In genomic region chr17:68462381-68463210, GRCh38 we compare ENCODE assay signal across 8 cellular contexts. TPM values are rescaled to one million over a fixed set of nuclear protein-coding genes. Genes with fewer than 3 reads are reported as not detected.
DNase-seq lines count a peak whose midpoint lies in the region; ATAC-seq and TF ChIP-seq lines count a peak whose summit lies in the region.

No MANE protein-coding gene starts in this region.

- WGBS in prostate gland: 42% methylated on average over 15 of the region's 15 CpGs

- H3K4me1 ChIP-seq in SJSA1 (replicated peaks): peaks cover 6% of the 10 kb centered on the region
- no peaks in the 10 kb centered on the region for H3K4me1 ChIP-seq in prostate gland (replicated peaks)

- H3K27ac Mint-ChIP-seq in activated naive CD4-positive, alpha-beta T cell treated with anti-CD3 and anti-CD28 coated beads for 36 hours: peak overlapping the region; percentile 27

- TF ChIP-seq POLR2A in prostate gland (IDR thresholded peaks at IDR 0.05): peak; percentile 19

- H3K27me3 ChIP-seq in SJSA1 (replicated peaks) (peaks cover 21% of the 10 kb centered on the region), prostate gland (replicated peaks; ENCODE audit: insufficient read depth) (no peaks in the 10 kb centered on the region)

- DNase-seq in ELF-1 (ENCODE audit: low read depth, low spot score) (peak; percentile 82), H4 (ENCODE audit: low spot score) (peak; percentile 86), NAMALWA (ENCODE audit: low spot score) (peak; percentile 92), SJSA1 (ENCODE audit: low read depth in 1 of 2, low spot score in 2 of 2) (peak; percentile 73 to 74), glomerular visceral epithelial cell (ENCODE audit: extremely low spot score) (peak; percentile 88), prostate gland (ENCODE audit: low spot score) (peak; percentile 69)
- peak; percentile 84 for DNase-seq in activated naive CD4-positive, alpha-beta T cell treated with anti-CD3 and anti-CD28 coated beads for 36 hours

- no peak overlapping the region for H3K4me3 Mint-ChIP-seq in activated naive CD4-positive, alpha-beta T cell treated with anti-CD3 and anti-CD28 coated beads for 36 hours

- ATAC-seq in GM18520 (IDR thresholded peaks at IDR 0.05; ENCODE audit: unreplicated experiment): no peak

- H3K27ac ChIP-seq in SJSA1: no peak overlapping the region
- no peak overlapping the region for H3K27ac ChIP-seq in prostate gland

- no peaks in the 10 kb centered on the region for H3K36me3 ChIP-seq in SJSA1
- no peaks in the 10 kb centered on the region for H3K36me3 ChIP-seq in prostate gland

- H3K27me3 Mint-ChIP-seq in activated naive CD4-positive, alpha-beta T cell treated with anti-CD3 and anti-CD28 coated beads for 36 hours (ENCODE audit: low read depth): no peaks in the 10 kb centered on the region

- H3K9me3 ChIP-seq in SJSA1 (replicated peaks): no peaks in the 10 kb centered on the region
- H3K9me3 ChIP-seq in prostate gland: no peaks in the 10 kb centered on the region

- peaks cover 49% of the 10 kb centered on the region for H3K4me1 Mint-ChIP-seq in activated naive CD4-positive, alpha-beta T cell treated with anti-CD3 and anti-CD28 coated beads for 36 hours (ENCODE audit: low read depth)

- intact Hi-C loops in activated naive CD4-positive, alpha-beta T cell treated with anti-CD3 and anti-CD28 coated beads for 36 hours (cut with micrococcal nuclease): loop anchor here (1.0 to 10.0 kb wide), 10 partner anchors 26 to 746 kb away; partner anchors contain the start of genes BPTF and NOL11
- intact Hi-C loops in prostate gland (cut with DNase I): loop anchor here (5.0 to 10.0 kb wide), 3 partner anchors 200 to 292 kb away; no protein-coding TSS in a partner anchor

- H3K36me3 Mint-ChIP-seq in activated naive CD4-positive, alpha-beta T cell treated with anti-CD3 and anti-CD28 coated beads for 36 hours (ENCODE audit: low read depth): no peaks in the 10 kb centered on the region

- no peaks in the 10 kb centered on the region for H3K9me3 Mint-ChIP-seq in activated naive CD4-positive, alpha-beta T cell treated with anti-CD3 and anti-CD28 coated beads for 36 hours

- TF ChIP-seq CTCF in prostate gland (IDR thresholded peaks at IDR 0.05): peak; percentile 45 to 86 (median 82)

- H3K4me3 ChIP-seq in SJSA1 (no peak overlapping the region), prostate gland (no peak overlapping the region)

- CTCF ChIA-PET in activated naive CD4-positive, alpha-beta T cell treated with anti-CD3 and anti-CD28 coated beads for 36 hours (lab: Charles Lee): interaction anchor here (0.5 to 6.3 kb wide), 10 partner anchors 15 to 605 kb away, joined by 3 to 45 read pairs (median 3); no protein-coding TSS in a partner anchor

RNA-seq across cellular contexts. Expression of gene WIPI1, which starts 5.3 kb away (rescaled TPM):
- total RNA-seq in H4 (2014; rRNA removed; shearing (Covaris generic)): 66.0 and 70.8 TPM in 2 replicates
- 35.1 and 53.5 TPM in 2 replicates for total RNA-seq in SJSA1 (2014; rRNA removed; shearing (Covaris generic))
- 10 to 100 TPM; 13.5 to 14.3 TPM for total RNA-seq in activated naive CD4-positive, alpha-beta T cell treated with anti-CD3 and anti-CD28 coated beads for 36 hours
- total RNA-seq in prostate gland: 10 to 100 TPM; 24.2 to 37.7 TPM

RNA-seq across cellular contexts. Expression of gene PRKAR1A, which starts 49.6 kb away (rescaled TPM):
- total RNA-seq in H4 (2014; rRNA removed; shearing (Covaris generic)): 161 and 207 TPM in 2 replicates
- total RNA-seq in SJSA1 (2014; rRNA removed; shearing (Covaris generic)): 433 and 529 TPM in 2 replicates
- 100 to 1,000 TPM; 151 TPM for total RNA-seq in activated naive CD4-positive, alpha-beta T cell treated with anti-CD3 and anti-CD28 coated beads for 36 hours
- 100 to 1,000 TPM; 296 to 409 TPM for total RNA-seq in prostate gland
